ENCODE assay signal across 8 cellular contexts in genomic region chr1:226940029-226940805, GRCh38. TPM values are rescaled to one million over a fixed set of nuclear protein-coding genes. Genes with fewer than 3 reads are reported as not detected.
DNase-seq lines count a peak whose midpoint lies in the region; ATAC-seq lines count a peak whose summit lies in the region.

Gene COQ8A (plus strand): TSS chr1:226940294. CDS start chr1:226961386, 21,092 bp downstream.

- H3K27ac Mint-ChIP-seq in activated naive CD4-positive, alpha-beta T cell treated with anti-CD3 and anti-CD28 coated beads, Interleukin-2, amount 50 U/mL, for 72 hours: peak within 1 kb of the TSS; percentile 97 to 99

- peak; percentile 97 for ATAC-seq in HG02642 (IDR thresholded peaks at IDR 0.05; ENCODE audit: poor library complexity, unreplicated experiment)
- ATAC-seq in activated naive CD4-positive, alpha-beta T cell treated with anti-CD3 and anti-CD28 coated beads, Interleukin-2, amount 50 U/mL, for 72 hours: peak; percentile 95

- H3K36me3 Mint-ChIP-seq in activated naive CD4-positive, alpha-beta T cell treated with anti-CD3 and anti-CD28 coated beads, Interleukin-2, amount 50 U/mL, for 72 hours: peaks cover 5 to 19% of the 10 kb centered on the region in 2 donors

- H3K27ac ChIP-seq in substantia nigra (ENCODE audit: low read depth, low read length, poor library complexity, severe bottlenecking): peak within 1 kb of the TSS; percentile 98

- H3K9me3 Mint-ChIP-seq in activated naive CD4-positive, alpha-beta T cell treated with anti-CD3 and anti-CD28 coated beads, Interleukin-2, amount 50 U/mL, for 72 hours: peaks cover 4% of the 10 kb centered on the region in 2 donors

- peak; percentile 96 for DNase-seq in GM04503 (ENCODE audit: low read depth)
- peak; percentile 94 for DNase-seq in NCI-H1105 (lab: John Stamatoyannopoulos, UW)
- DNase-seq in SKM-1 treated with dmso at 0.1 percent for 144 hours (lab: John Stamatoyannopoulos, UW; ENCODE audit: unreplicated experiment): peak; percentile 100
- peak; percentile 99 to 100 for DNase-seq in activated naive CD4-positive, alpha-beta T cell treated with anti-CD3 and anti-CD28 coated beads, Interleukin-2, amount 50 U/mL, for 72 hours (ENCODE audit: low spot score in 2 of 2)
- DNase-seq in globus pallidus (ENCODE audit: low spot score): peak; percentile 100
- peak; percentile 97 for DNase-seq in non-pigmented ciliary epithelial cell (ENCODE audit: low read depth)
- DNase-seq in substantia nigra (lab: John Stamatoyannopoulos, UW): peak in 47 of 49 donors; percentile 96 to 100 (median 99)

RNA-seq across cellular contexts. Expression of gene COQ8A, which starts in this region (rescaled TPM):
- total RNA-seq in activated naive CD4-positive, alpha-beta T cell treated with anti-CD3 and anti-CD28 coated beads, Interleukin-2, amount 50 U/mL, for 72 hours: 10 to 100 TPM; 20.5 to 28.1 TPM

Comparison
In these comparisons a context has a peak if more than half of its experiments do, and no peak if none do; other contexts are left out.
1. Peak in every context shown above with its lines: DNase-seq, ATAC-seq and H3K27ac ChIP-seq.